8 cellular contexts compared by ENCODE assay signal in the genomic region with DNA sequence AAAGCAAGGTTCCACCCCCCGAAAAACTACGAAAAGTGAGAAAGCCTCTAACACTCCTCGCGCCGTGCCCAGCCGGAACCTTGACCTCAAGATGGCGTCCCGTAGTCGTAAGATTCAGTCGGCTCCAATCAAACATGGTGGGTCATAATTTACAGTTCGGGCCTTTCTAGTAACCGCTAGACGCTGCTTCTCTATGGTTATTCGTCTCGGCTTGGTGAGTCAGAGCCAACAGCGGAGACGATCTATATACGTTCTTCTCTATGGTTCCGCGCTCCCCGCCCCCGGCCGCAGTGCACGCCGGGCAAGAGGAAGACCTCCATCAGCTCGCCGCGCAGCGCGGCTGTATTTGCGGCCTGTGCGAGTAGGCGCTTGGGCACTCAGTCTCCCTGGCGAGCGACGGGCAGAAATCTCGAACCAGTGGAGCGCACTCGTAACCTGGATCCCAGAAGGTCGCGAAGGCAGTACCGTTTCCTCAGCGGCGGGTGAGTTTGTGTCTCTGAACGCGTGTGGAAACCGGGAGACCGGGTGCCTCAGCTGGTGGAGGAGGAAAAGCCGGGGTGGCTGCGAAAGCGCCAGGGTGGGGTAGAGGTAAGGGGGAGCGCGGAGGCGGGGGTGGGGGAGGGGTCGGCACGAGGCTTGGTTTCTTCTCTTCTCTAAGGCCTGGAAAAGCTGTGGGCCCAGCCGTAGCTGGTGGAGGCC. TPM values are rescaled to one million over a fixed set of nuclear protein-coding genes. Genes with fewer than 3 reads are reported as not detected.
DNase-seq lines count a peak whose midpoint lies in the region; ATAC-seq, FAIRE-seq and TF ChIP-seq lines count a peak whose summit lies in the region.

Gene RBM25, plus strand, starts transcription at position 311 of the 699 bp plus-strand sequence. CDS start 13,108 bp downstream, outside the sequence.

- peak within 1 kb of the TSS; percentile 96 for H3K18ac ChIP-seq in neuronal stem cell (ENCODE audit: low read length)

- peak; percentile 75 for FAIRE-seq in frontal cortex (lab: Jason Lieb, UNC)

- WGBS in neuronal stem cell (ENCODE audit: extremely low coverage in 2 of 2, insufficient read length in 2 of 2, insufficient replicate concordance in 1 of 2), 2 donors, result no CpG with 5 or more reads among the region's 57 CpGs

- TF ChIP-seq CTCF in GM06990 (IDR thresholded peaks at IDR 0.05; ENCODE audit: insufficient read depth, low read length, poor library complexity, severe bottlenecking), result peak; percentile 9
- TF ChIP-seq CTCF in subcutaneous adipose tissue (IDR thresholded peaks at IDR 0.05; ENCODE audit: low read depth), result no peak

- peak within 1 kb of the TSS; percentile 61 for H2AK5ac ChIP-seq in neuronal stem cell (ENCODE audit: low read depth, low read length)

- peak within 1 kb of the TSS; percentile 87 for H2AFZ ChIP-seq in neuronal stem cell (ENCODE audit: low read length)

- H3K23ac ChIP-seq in neuronal stem cell (ENCODE audit: low read depth, low read length, poor library complexity), result peak within 1 kb of the TSS; percentile 100

- no peaks in the 10 kb centered on the region for H3K27me3 ChIP-seq in GM06990 (replicated peaks; ENCODE audit: control insufficient read depth, insufficient read depth, low read length)
- H3K27me3 ChIP-seq in neuronal stem cell (ENCODE audit: control insufficient read depth in 3 of 3, insufficient read depth in 3 of 3, low read depth in 1 of 3, low read length in 3 of 3), result no peaks in the 10 kb centered on the region

- DNase-seq in GM06990 (ENCODE audit: extremely low read depth, insufficient read length) (peak; percentile 98), NAMALWA (ENCODE audit: low spot score) (peak; percentile 96), SK-MEL-5 (ENCODE audit: low read depth, low spot score) (peak; percentile 99), frontal cortex (ENCODE audit: low spot score in 2 of 2) (peak; percentile 85 to 93), neuronal stem cell (ENCODE audit: low spot score) (peak; percentile 96)
- peak; percentile 96 for DNase-seq in activated naive CD4-positive, alpha-beta T cell treated with Interleukin-2 at 50 U/mL for 16 hours

- H2BK5ac ChIP-seq in neuronal stem cell (ENCODE audit: low read length), result peak within 1 kb of the TSS; percentile 84

- peaks cover 3% of the 10 kb centered on the region for H3K79me1 ChIP-seq in neuronal stem cell (ENCODE audit: low read depth, low read length)

- peak within 1 kb of the TSS; percentile 73 for H3K4me2 ChIP-seq in neuronal stem cell (ENCODE audit: insufficient read depth, low read length, poor library complexity, severe bottlenecking)

- peak within 1 kb of the TSS; percentile 58 for H2BK15ac ChIP-seq in neuronal stem cell (ENCODE audit: low read length)

- peak within 1 kb of the TSS; percentile 16 for H2BK120ac ChIP-seq in neuronal stem cell (ENCODE audit: low read depth, low read length)

- H3K4ac ChIP-seq in neuronal stem cell (ENCODE audit: low read length), result peak within 1 kb of the TSS; percentile 38

- H2BK12ac ChIP-seq in neuronal stem cell (ENCODE audit: low read length), result no peak within 1 kb of the TSS

- H3K36me3 ChIP-seq in GM06990 (ENCODE audit: control insufficient read depth, insufficient read depth, low read length) (no peaks in the 10 kb centered on the region), neuronal stem cell (replicated peaks in 1 of 2; ENCODE audit: control insufficient read depth in 2 of 2, insufficient read depth in 2 of 2, low read length in 2 of 2) (peaks cover 0 to 34% of the 10 kb centered on the region in 2 donors)

- H3K9me3 ChIP-seq in neuronal stem cell (replicated peaks in 1 of 2; ENCODE audit: control insufficient read depth in 2 of 2, insufficient read depth in 1 of 2, low read depth in 1 of 2, low read length in 2 of 2), result no peaks in the 10 kb centered on the region

- peak within 1 kb of the TSS; percentile 95 for H3K9ac ChIP-seq in neuronal stem cell (ENCODE audit: low read depth, low read length, poor library complexity)

- H3K27ac ChIP-seq in neuronal stem cell (replicated peaks; ENCODE audit: low read length), result peak within 1 kb of the TSS; percentile 95

- H3K14ac ChIP-seq in neuronal stem cell (ENCODE audit: low read length), result peak within 1 kb of the TSS; percentile 99

- no peak within 1 kb of the TSS for H4K91ac ChIP-seq in neuronal stem cell (ENCODE audit: low read depth, low read length, poor library complexity)

- no peaks in the 10 kb centered on the region for H3K4me1 ChIP-seq in neuronal stem cell (ENCODE audit: control insufficient read depth in 2 of 2, insufficient read depth in 1 of 2, low read depth in 1 of 2, low read length in 2 of 2)

- H4K8ac ChIP-seq in neuronal stem cell (ENCODE audit: low read depth, low read length), result peak within 1 kb of the TSS; percentile 65

- ATAC-seq in HG02571 (IDR thresholded peaks at IDR 0.05; ENCODE audit: unreplicated experiment), result peak; percentile 93

- H3K4me3 ChIP-seq in GM06990 (replicated peaks; ENCODE audit: low read depth, low read length) (peak within 1 kb of the TSS; percentile 99), neuronal stem cell (ENCODE audit: low read length in 2 of 2) (peak within 1 kb of the TSS; percentile 89 to 98)

- in situ Hi-C loops in SK-MEL-5 (cut with HindIII; ENCODE audit: low pct_unique_long_range_greater_than_20kb, low sequenced_read_pairs), result no loop called here

RNA-seq across cellular contexts. Expression of gene RBM25, which starts in this region (rescaled TPM):
- total RNA-seq in SK-MEL-5 (2014; rRNA removed; shearing (Covaris generic)), result 26.5 and 31.0 TPM in 2 replicates
- polyA plus RNA-seq in SK-MEL-5 (2015; cell fraction: cytosol; rRNA removed), result 26.0 and 30.6 TPM in 2 replicates
- 262 and 273 TPM in 2 replicates for polyA plus RNA-seq in SK-MEL-5 (2015; cell fraction: nucleus; rRNA removed)
- 51.0 TPM for total RNA-seq in frontal cortex
- 107 TPM for polyA plus RNA-seq in neuronal stem cell (2013, experiment 1 of 2)
- polyA plus RNA-seq in neuronal stem cell (2013, experiment 2 of 2), result 109 TPM
- total RNA-seq in subcutaneous adipose tissue, result 10 to 100 TPM; 64.1 to 87.0 (median 73.8) TPM

Comparison
In these comparisons a context has a peak if more than half of its experiments do, and no peak if none do; other contexts are left out.
1. Peak in every context shown above with its lines: DNase-seq, ATAC-seq, H3K4me3 ChIP-seq and H3K27ac ChIP-seq.